Comparison of ENCODE assay signal across 8 cellular contexts in the genomic region with DNA sequence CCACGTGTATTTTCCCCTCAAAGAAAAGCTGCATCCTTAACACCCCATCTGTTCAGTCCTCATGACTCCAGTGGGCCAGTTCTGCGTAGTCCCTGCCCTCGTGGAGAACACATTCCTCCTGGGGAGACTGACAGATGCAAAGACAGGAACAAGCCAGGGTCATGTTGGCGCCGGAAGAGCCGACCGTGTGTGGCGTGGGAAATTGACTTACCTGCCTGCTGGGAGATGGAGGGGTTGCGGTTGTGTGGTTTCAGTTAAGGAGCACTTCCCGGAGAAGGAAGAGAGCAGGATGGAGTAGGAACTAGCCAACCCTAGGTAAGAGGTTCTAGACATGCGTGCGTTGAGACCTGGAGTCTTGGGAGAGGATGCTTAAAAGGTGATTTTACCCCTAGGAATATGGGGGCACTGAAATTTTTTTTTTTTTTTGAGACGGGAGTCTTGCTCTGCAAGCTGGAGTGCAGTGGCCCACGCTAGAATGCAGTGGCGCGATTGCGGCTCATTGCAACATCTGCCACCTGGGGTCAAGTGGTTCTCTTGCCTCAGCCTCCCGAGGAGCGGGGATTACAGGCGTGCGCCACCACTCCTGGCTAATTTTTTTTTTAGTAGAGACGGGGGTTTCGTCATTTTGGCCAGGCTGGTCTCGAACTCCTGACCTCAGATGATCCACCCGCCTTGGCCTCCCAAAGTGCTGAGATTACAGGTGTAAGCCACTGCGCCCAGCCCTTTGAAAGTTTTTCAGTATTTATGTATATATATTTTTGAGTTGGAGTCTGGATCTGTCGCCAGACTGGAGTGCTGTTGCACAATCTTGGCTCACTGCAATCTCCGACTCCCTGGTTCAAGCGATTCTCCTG. TPM values are rescaled to one million over a fixed set of nuclear protein-coding genes. Genes with fewer than 3 reads are reported as not detected.
DNase-seq lines count a peak whose midpoint lies in the region; ATAC-seq, FAIRE-seq and TF ChIP-seq lines count a peak whose summit lies in the region.

No MANE protein-coding gene starts in this region.

- H3K18ac ChIP-seq in neuronal stem cell (ENCODE audit: low read length): no peak overlapping the region

- POLR2A ChIA-PET in endothelial cell of umbilical vein (lab: Charles Lee): no interaction called here

- H2BK5ac ChIP-seq in neuronal stem cell (ENCODE audit: low read length): no peak overlapping the region

- in situ Hi-C loops in GM13977 (cut with MboI; ENCODE audit: low pct_unique_long_range_greater_than_20kb, low sequenced_read_pairs, unreplicated experiment): no loop called here

- dilution Hi-C loops in endothelial cell of umbilical vein (cut with MboI; ENCODE audit: extremely low pct_ligation_motif_present, low sequenced_read_pairs): no loop called here

- H3K27me3 ChIP-seq in endothelial cell of umbilical vein (ENCODE audit: control insufficient read depth in 2 of 2, insufficient read depth in 2 of 2, low read length in 2 of 2) (no peaks in the 10 kb centered on the region), neuronal stem cell (ENCODE audit: control insufficient read depth in 3 of 3, insufficient read depth in 3 of 3, low read depth in 1 of 3, low read length in 3 of 3) (no peaks in the 10 kb centered on the region)

- H2BK120ac ChIP-seq in neuronal stem cell (ENCODE audit: low read depth, low read length): no peak overlapping the region

- H3K27ac ChIP-seq in endothelial cell of umbilical vein (ENCODE audit: insufficient read depth, low read depth, low read length) (no peak overlapping the region), neuronal stem cell (replicated peaks; ENCODE audit: low read length) (no peak overlapping the region)

- H3K4me2 ChIP-seq in endothelial cell of umbilical vein (ENCODE audit: insufficient read depth, low read length) (peak overlapping the region; percentile 65), neuronal stem cell (ENCODE audit: insufficient read depth, low read length, poor library complexity, severe bottlenecking) (peak overlapping the region; percentile 57)

- CTCF ChIA-PET in endothelial cell of umbilical vein (lab: Charles Lee): interaction anchor here (1.0 to 2.0 kb wide), 2 partner anchors 11 to 49 kb away, joined by 5 to 11 read pairs; no protein-coding TSS in a partner anchor

- H2AK5ac ChIP-seq in neuronal stem cell (ENCODE audit: low read depth, low read length): no peak overlapping the region

- BruUV-seq in endothelial cell of umbilical vein (replicated peaks; lab: Mats Ljungman, UMichigan): no TSS peak

- no peak overlapping the region for H4K91ac ChIP-seq in neuronal stem cell (ENCODE audit: low read depth, low read length, poor library complexity)

- peaks cover 22% of the 10 kb centered on the region for H3K36me3 Mint-ChIP-seq in T-helper 1 cell treated with Interleukin-12 subunit alpha and Interleukin-12 subunit beta and Interleukin-4 antibody, amounts not matched to agents 30 μg/mL and 1 μg/mL, for 36 hours (ENCODE audit: low read depth)

- no peak for ATAC-seq in GM19397 (IDR thresholded peaks at IDR 0.05; ENCODE audit: unreplicated experiment)

- H3K14ac ChIP-seq in neuronal stem cell (ENCODE audit: low read length): no peak overlapping the region

- H3K9ac ChIP-seq in endothelial cell of umbilical vein (replicated peaks; ENCODE audit: extremely low read depth, insufficient read depth, low read length) (peak overlapping the region; percentile 90), neuronal stem cell (ENCODE audit: low read depth, low read length, poor library complexity) (no peak overlapping the region)

- DNase-seq in activated gamma-delta T cell treated with Interleukin-2 at 50 U/mL for 16 hours (peak; percentile 7), activated gamma-delta T cell (lab: John Stamatoyannopoulos, UW) (no peak), endothelial cell of umbilical vein (ENCODE audit: low read depth, low spot score) (no peak), neuronal stem cell (ENCODE audit: low spot score) (no peak), GM13977 (ENCODE audit: low spot score) (no peak), retina (no peak)

- no peaks in the 10 kb centered on the region for H3K27me3 Mint-ChIP-seq in T-helper 1 cell treated with Interleukin-12 subunit alpha and Interleukin-12 subunit beta and Interleukin-4 antibody, amounts not matched to agents 30 μg/mL and 1 μg/mL, for 36 hours (ENCODE audit: low read depth)

- H2AFZ ChIP-seq in endothelial cell of umbilical vein (ENCODE audit: low read depth, low read length) (no peak overlapping the region), neuronal stem cell (ENCODE audit: low read length) (no peak overlapping the region)

- H3K4me3 Mint-ChIP-seq in T-helper 1 cell treated with Interleukin-12 subunit alpha and Interleukin-12 subunit beta and Interleukin-4 antibody, amounts not matched to agents 30 μg/mL and 1 μg/mL, for 36 hours: peak overlapping the region; percentile 91

- H3K4me3 ChIP-seq in endothelial cell of umbilical vein (replicated peaks in 1 of 3; ENCODE audit: insufficient read depth in 1 of 3, low read depth in 1 of 3, low read length in 3 of 3) (peak overlapping the region; percentile 52 to 74 (median 60)), neuronal stem cell (ENCODE audit: low read length in 2 of 2) (peak overlapping the region; percentile 70 to 97)

- TF ChIP-seq POLR2A in endothelial cell of umbilical vein (IDR thresholded peaks at IDR 0.05; ENCODE audit: low read depth, low read length): no peak

- no peak overlapping the region for H3K4ac ChIP-seq in neuronal stem cell (ENCODE audit: low read length)

- H2BK15ac ChIP-seq in neuronal stem cell (ENCODE audit: low read length): no peak overlapping the region

- H4K8ac ChIP-seq in neuronal stem cell (ENCODE audit: low read depth, low read length): no peak overlapping the region

- H3K9me1 ChIP-seq in endothelial cell of umbilical vein (replicated peaks; ENCODE audit: control insufficient read depth, extremely low read depth, insufficient read depth, low read length): no peaks in the 10 kb centered on the region

- H3K9me3 Mint-ChIP-seq in T-helper 1 cell treated with Interleukin-12 subunit alpha and Interleukin-12 subunit beta and Interleukin-4 antibody, amounts not matched to agents 30 μg/mL and 1 μg/mL, for 36 hours: no peaks in the 10 kb centered on the region

- H3K27ac Mint-ChIP-seq in T-helper 1 cell treated with Interleukin-12 subunit alpha and Interleukin-12 subunit beta and Interleukin-4 antibody, amounts not matched to agents 30 μg/mL and 1 μg/mL, for 36 hours: peak overlapping the region; percentile 85

- H4K20me1 ChIP-seq in endothelial cell of umbilical vein (replicated peaks; ENCODE audit: control insufficient read depth, extremely low read depth, insufficient read depth, low read length): peaks cover 2% of the 10 kb centered on the region

- H3K79me1 ChIP-seq in neuronal stem cell (ENCODE audit: low read depth, low read length): peaks cover 6% of the 10 kb centered on the region

- H3K79me2 ChIP-seq in endothelial cell of umbilical vein (ENCODE audit: control insufficient read depth, insufficient read depth, low read length): peaks cover 47% of the 10 kb centered on the region

- peaks cover 21% of the 10 kb centered on the region for H3K4me1 Mint-ChIP-seq in T-helper 1 cell treated with Interleukin-12 subunit alpha and Interleukin-12 subunit beta and Interleukin-4 antibody, amounts not matched to agents 30 μg/mL and 1 μg/mL, for 36 hours (ENCODE audit: low read depth)

- H3K23ac ChIP-seq in neuronal stem cell (ENCODE audit: low read depth, low read length, poor library complexity): no peak overlapping the region

- intact Hi-C loops in endothelial cell of umbilical vein (cut with micrococcal nuclease): loop anchor here (1.0 to 10.0 kb wide), 3 partner anchors 50 to 328 kb away; a partner anchor contains a TSS

- H3K36me3 ChIP-seq in endothelial cell of umbilical vein (ENCODE audit: control insufficient read depth in 2 of 2, extremely low read depth in 1 of 2, insufficient read depth in 2 of 2, low read length in 2 of 2) (no peaks in the 10 kb centered on the region), neuronal stem cell (replicated peaks in 1 of 2; ENCODE audit: control insufficient read depth in 2 of 2, insufficient read depth in 2 of 2, low read length in 2 of 2) (peaks cover 0 to 48% of the 10 kb centered on the region in 2 donors)

- H3K4me1 ChIP-seq in endothelial cell of umbilical vein (ENCODE audit: control insufficient read depth, extremely low read depth, insufficient read depth, low read length) (peaks cover 11% of the 10 kb centered on the region), neuronal stem cell (ENCODE audit: control insufficient read depth in 2 of 2, insufficient read depth in 1 of 2, low read depth in 1 of 2, low read length in 2 of 2) (peaks cover 5 to 9% of the 10 kb centered on the region in 2 donors)

- no peak for TF ChIP-seq CTCF in endothelial cell of umbilical vein (IDR thresholded peaks at IDR 0.05; ENCODE audit: extremely low read depth in 1 of 2, insufficient read depth in 1 of 2, low read depth in 1 of 2, low read length in 2 of 2)
- TF ChIP-seq CTCF in GM13977 (IDR thresholded peaks at IDR 0.05; ENCODE audit: extremely low read depth, insufficient read depth, missing control alignments): no peak

- WGBS in neuronal stem cell (ENCODE audit: extremely low coverage in 2 of 2, insufficient read length in 2 of 2, insufficient replicate concordance in 1 of 2), 2 donors: no CpG with 5 or more reads among the region's 29 CpGs

- FAIRE-seq in endothelial cell of umbilical vein (lab: Jason Lieb, UNC): no peak

- no peaks in the 10 kb centered on the region for H3K9me3 ChIP-seq in endothelial cell of umbilical vein (replicated peaks; ENCODE audit: control insufficient read depth, insufficient read depth, low read length)
- H3K9me3 ChIP-seq in neuronal stem cell (replicated peaks in 1 of 2; ENCODE audit: control insufficient read depth in 2 of 2, insufficient read depth in 1 of 2, low read depth in 1 of 2, low read length in 2 of 2): peaks cover 0 to 25% of the 10 kb centered on the region in 2 donors

- H2BK12ac ChIP-seq in neuronal stem cell (ENCODE audit: low read length): no peak overlapping the region

RNA-seq across cellular contexts. Expression of a gene that starts 1.4 kb away (rescaled TPM):
- 39.2 and 41.0 TPM in 2 replicates for total RNA-seq in endothelial cell of umbilical vein
- polyA plus RNA-seq in endothelial cell of umbilical vein: 8.5 and 10.4 TPM in 2 replicates
- 8.9 and 9.2 TPM in 2 replicates for polyA plus RNA-seq in endothelial cell of umbilical vein (2011; cell fraction: cytosol; rRNA removed)
- polyA plus RNA-seq in endothelial cell of umbilical vein (2011; cell fraction: nucleus; rRNA removed): 11.8 and 17.7 TPM in 2 replicates
- polyA plus RNA-seq in endothelial cell of umbilical vein (2012): 23.4 and 25.5 TPM in 2 replicates
- polyA minus RNA-seq in endothelial cell of umbilical vein: 24.4 and 26.6 TPM in 2 replicates
- 19.6 TPM for polyA minus RNA-seq in endothelial cell of umbilical vein (2011; cell fraction: cytosol; rRNA and poly(A)+ RNA removed)
- polyA minus RNA-seq in endothelial cell of umbilical vein (2011; cell fraction: nucleus; rRNA and poly(A)+ RNA removed): 8.9 and 9.8 TPM in 2 replicates
- 46.6 TPM for polyA plus RNA-seq in neuronal stem cell (2013, experiment 1 of 2)
- polyA plus RNA-seq in neuronal stem cell (2013, experiment 2 of 2): 47.3 TPM

RNA-seq across cellular contexts. Expression of a gene that starts 21.8 kb away (rescaled TPM):
- total RNA-seq in endothelial cell of umbilical vein: 10.0 and 11.1 TPM in 2 replicates
- polyA plus RNA-seq in endothelial cell of umbilical vein: 7.3 and 7.9 TPM in 2 replicates
- polyA plus RNA-seq in endothelial cell of umbilical vein (2011; cell fraction: cytosol; rRNA removed): 7.8 TPM in 2 replicates
- polyA plus RNA-seq in endothelial cell of umbilical vein (2011; cell fraction: nucleus; rRNA removed): 6.7 and 7.3 TPM in 2 replicates
- polyA plus RNA-seq in endothelial cell of umbilical vein (2012): 6.2 and 7.9 TPM in 2 replicates
- polyA minus RNA-seq in endothelial cell of umbilical vein: 7.6 and 7.7 TPM in 2 replicates
- polyA minus RNA-seq in endothelial cell of umbilical vein (2011; cell fraction: cytosol; rRNA and poly(A)+ RNA removed): 7.8 TPM
- 5.3 and 5.7 TPM in 2 replicates for polyA minus RNA-seq in endothelial cell of umbilical vein (2011; cell fraction: nucleus; rRNA and poly(A)+ RNA removed)
- 0.45 TPM for polyA plus RNA-seq in neuronal stem cell (2013, experiment 1 of 2)
- 0.54 TPM for polyA plus RNA-seq in neuronal stem cell (2013, experiment 2 of 2)

RNA-seq across cellular contexts. Expression of a gene that starts 27.5 kb away (rescaled TPM):
- total RNA-seq in endothelial cell of umbilical vein: 123 and 133 TPM in 2 replicates
- 144 and 163 TPM in 2 replicates for polyA plus RNA-seq in endothelial cell of umbilical vein
- polyA plus RNA-seq in endothelial cell of umbilical vein (2011; cell fraction: cytosol; rRNA removed): 197 and 198 TPM in 2 replicates
- polyA plus RNA-seq in endothelial cell of umbilical vein (2011; cell fraction: nucleus; rRNA removed): 51.0 and 53.9 TPM in 2 replicates
- 223 and 235 TPM in 2 replicates for polyA plus RNA-seq in endothelial cell of umbilical vein (2012)
- 92.8 and 97.2 TPM in 2 replicates for polyA minus RNA-seq in endothelial cell of umbilical vein
- 38.8 TPM for polyA minus RNA-seq in endothelial cell of umbilical vein (2011; cell fraction: cytosol; rRNA and poly(A)+ RNA removed)
- 18.7 and 22.2 TPM in 2 replicates for polyA minus RNA-seq in endothelial cell of umbilical vein (2011; cell fraction: nucleus; rRNA and poly(A)+ RNA removed)
- 144 TPM for polyA plus RNA-seq in neuronal stem cell (2013, experiment 1 of 2)
- polyA plus RNA-seq in neuronal stem cell (2013, experiment 2 of 2): 140 TPM

RNA-seq across cellular contexts. Expression of a gene that starts 34.9 kb away (rescaled TPM):
- total RNA-seq in endothelial cell of umbilical vein: not detected in 2 replicates
- not detected in 2 replicates for polyA plus RNA-seq in endothelial cell of umbilical vein
- polyA plus RNA-seq in endothelial cell of umbilical vein (2011; cell fraction: cytosol; rRNA removed): not detected in 2 replicates
- not detected in 2 replicates for polyA plus RNA-seq in endothelial cell of umbilical vein (2011; cell fraction: nucleus; rRNA removed)
- polyA plus RNA-seq in endothelial cell of umbilical vein (2012): not detected in 2 replicates
- not detected in 2 replicates for polyA minus RNA-seq in endothelial cell of umbilical vein
- polyA minus RNA-seq in endothelial cell of umbilical vein (2011; cell fraction: cytosol; rRNA and poly(A)+ RNA removed): not detected
- polyA minus RNA-seq in endothelial cell of umbilical vein (2011; cell fraction: nucleus; rRNA and poly(A)+ RNA removed): not detected in 2 replicates
- polyA plus RNA-seq in neuronal stem cell (2013, experiment 1 of 2): not detected
- not detected for polyA plus RNA-seq in neuronal stem cell (2013, experiment 2 of 2)
